1 cellular context compared by ENCODE assay signal in genomic region chr20:33686008-33686983, GRCh38.
TF ChIP-seq lines count a peak whose summit lies in the region.

Gene E2F1, minus strand, starts transcription at chr20:33686385. Its CDS starts 121 bp downstream, at chr20:33686264.

TF ChIP-seq in HepG2, 621 proteins besides CTCF, POLR2A, EP300 and RAD21 (continued from another document and continues in another):
- TF ChIP-seq IKZF4 (CRISPR knock-in tag; IDR thresholded peaks at IDR 0.05; ENCODE audit: borderline replicate concordance, low read depth, not compliant biosample characterization) (peak; percentile 29), FOXP4 (CRISPR knock-in tag; IDR thresholded peaks at IDR 0.05) (peak; percentile 64), ZSCAN25 (CRISPR knock-in tag; IDR thresholded peaks at IDR 0.05) (no peak), SRSF4 (IDR thresholded peaks at IDR 0.05; ENCODE audit: low read depth, low read length, poor library complexity, severe bottlenecking) (no peak), ZNF460 (CRISPR knock-in tag; IDR thresholded peaks at IDR 0.05; ENCODE audit: borderline replicate concordance) (no peak), AGO1 (IDR thresholded peaks at IDR 0.05; ENCODE audit: low read depth, low read length, poor library complexity, severe bottlenecking) (no peak), ZNF784 (CRISPR knock-in tag; IDR thresholded peaks at IDR 0.05; ENCODE audit: borderline replicate concordance) (no peak), TEAD3 (CRISPR knock-in tag; optimal IDR thresholded peaks at IDR 0.05; ENCODE audit: borderline replicate concordance) (no peak), ZNF619 (CRISPR knock-in tag; IDR thresholded peaks at IDR 0.05) (peak; percentile 80; the same call in 1 of the 2 replicates), ZNF564 (CRISPR knock-in tag; IDR thresholded peaks at IDR 0.05) (peak; percentile 75; the same call in 1 of the 2 replicates), TFE3 (CRISPR knock-in tag; IDR thresholded peaks at IDR 0.05) (peak; percentile 88), TCF7 (IDR thresholded peaks at IDR 0.05; ENCODE audit: low read depth) (no peak), FOSL1 (CRISPR knock-in tag; IDR thresholded peaks at IDR 0.05; ENCODE audit: borderline replicate concordance) (no peak), CENPT (CRISPR knock-in tag; IDR thresholded peaks at IDR 0.05; ENCODE audit: low read depth) (no peak; the same call in 1 of the 2 replicates), SRSF1 (optimal IDR thresholded peaks at IDR 0.05; ENCODE audit: low read depth, low read length) (no peak), JDP2 (CRISPR knock-in tag; IDR thresholded peaks at IDR 0.05; ENCODE audit: borderline replicate concordance) (peak; percentile 94), GRHL1 (CRISPR knock-in tag; conservative IDR thresholded peaks at IDR 0.05) (no peak), ZNF274 (CRISPR knock-in tag; IDR thresholded peaks at IDR 0.05) (peak; percentile 49; the same call in 1 of the 2 replicates), NFATC3 (CRISPR knock-in tag; IDR thresholded peaks at IDR 0.05) (no peak), TAF15 (IDR thresholded peaks at IDR 0.05; ENCODE audit: low read depth, low read length, poor library complexity, severe bottlenecking) (no peak), RARA (CRISPR knock-in tag; IDR thresholded peaks at IDR 0.05) (peak; percentile 48; the same call in 1 of the 2 replicates), NFAT5 (CRISPR knock-in tag; IDR thresholded peaks at IDR 0.05) (peak; percentile 97), ZNF496 (CRISPR knock-in tag; IDR thresholded peaks at IDR 0.05; ENCODE audit: insufficient replicate concordance) (peak; percentile 53), ZNF724P (CRISPR knock-in tag; IDR thresholded peaks at IDR 0.05; ENCODE audit: borderline replicate concordance) (peak; percentile 80; the same call in 1 of the 2 replicates), ZNF484 (CRISPR knock-in tag; IDR thresholded peaks at IDR 0.05; ENCODE audit: borderline replicate concordance, low read depth) (no peak), ATF7 (IDR thresholded peaks at IDR 0.05) (no peak), ATF7 (CRISPR knock-in tag; IDR thresholded peaks at IDR 0.05) (0 out of 2 replicates have a peak, but pooled peaks have one; percentile 47), ZKSCAN5 (CRISPR knock-in tag; IDR thresholded peaks at IDR 0.05) (no peak), SIX4 (CRISPR knock-in tag; IDR thresholded peaks at IDR 0.05) (0 out of 2 replicates have a peak, but pooled peaks have one; percentile 25), NFIB (CRISPR knock-in tag; IDR thresholded peaks at IDR 0.05; ENCODE audit: borderline replicate concordance) (no peak), RARG (CRISPR knock-in tag; IDR thresholded peaks at IDR 0.05; ENCODE audit: low read depth) (no peak), ZNF792 (CRISPR knock-in tag; IDR thresholded peaks at IDR 0.05) (peak; percentile 77; the same call in 1 of the 2 replicates), ZNF180 (CRISPR knock-in tag; IDR thresholded peaks at IDR 0.05; ENCODE audit: borderline replicate concordance, low read depth) (no peak), CBX1 (IDR thresholded peaks at IDR 0.05; ENCODE audit: low read depth) (no peak), BRCA1 (CRISPR knock-in tag; IDR thresholded peaks at IDR 0.05) (no peak), ZBTB34 (CRISPR knock-in tag; IDR thresholded peaks at IDR 0.05) (no peak), STAG1 (CRISPR knock-in tag; IDR thresholded peaks at IDR 0.05) (peak; percentile 10; the same call in 1 of the 2 replicates), ZBTB1 (CRISPR knock-in tag; IDR thresholded peaks at IDR 0.05; ENCODE audit: borderline replicate concordance) (no peak), ZNF644 (CRISPR knock-in tag; IDR thresholded peaks at IDR 0.05; ENCODE audit: low read depth) (no peak), CHD2 (IDR thresholded peaks at IDR 0.05; ENCODE audit: low read depth, low read length) (0 out of 2 replicates have a peak, but pooled peaks have one; percentile 65), JUNB (CRISPR knock-in tag; IDR thresholded peaks at IDR 0.05; ENCODE audit: borderline replicate concordance) (0 out of 2 replicates have a peak, but pooled peaks have one; percentile 74), MYPOP (CRISPR knock-in tag; IDR thresholded peaks at IDR 0.05) (peak; percentile 88), BCL3 (CRISPR knock-in tag; IDR thresholded peaks at IDR 0.05) (no peak), RXRB (CRISPR knock-in tag; IDR thresholded peaks at IDR 0.05; ENCODE audit: borderline replicate concordance) (no peak; the same call in 1 of the 2 replicates), PRDM15 (CRISPR knock-in tag; IDR thresholded peaks at IDR 0.05) (peak; percentile 45; the same call in 1 of the 2 replicates)
